ENCODE assay signal across 16 cellular contexts in the genomic region with DNA sequence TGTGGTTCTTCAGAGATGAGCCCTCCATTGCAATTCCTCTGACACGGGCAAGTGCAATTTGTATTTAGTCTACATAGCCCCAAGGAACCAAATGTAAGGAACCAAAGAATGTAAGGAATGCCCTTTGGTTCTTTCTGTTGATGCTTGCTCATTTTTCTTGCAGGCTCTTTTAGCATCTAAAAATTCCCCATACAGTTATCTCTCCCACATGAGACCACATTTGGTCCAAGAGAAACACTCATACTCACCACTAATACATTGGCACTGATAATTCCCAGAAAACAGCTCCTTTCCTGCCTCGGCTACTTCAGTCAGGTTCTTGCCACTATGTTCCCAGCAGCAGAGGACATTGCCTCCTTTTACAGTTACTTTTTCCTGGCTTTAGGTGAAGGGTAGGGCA.
DNase-seq lines count a peak whose midpoint lies in the region; ATAC-seq and TF ChIP-seq lines count a peak whose summit lies in the region.
"Had no signal": no experiment of that assay in that cellular context is flagged by ENCODE, and none has a peak within 500 bp of the region (broad histone marks: within the 10 kb centered on the region; RNA-seq: fewer than 3 reads in every experiment).

No MANE protein-coding gene starts in this region.

- H3K4me3 ChIP-seq in H7 (ENCODE audit: insufficient read depth, low read depth, low read length) (no peak overlapping the region), astrocyte of the cerebellum (ENCODE audit: low read depth, low read length) (no peak overlapping the region), tibial artery (no peak overlapping the region), MM.1S (ENCODE audit: low read length) (no peak overlapping the region)
- H3K4me3 ChIP-seq: gastroesophageal sphincter, spleen had no signal

- H3K27ac ChIP-seq in tibial artery (peak overlapping the region; percentile 55 to 64), MM.1S (ENCODE audit: low read length) (no peak overlapping the region)
- H3K27ac ChIP-seq: gastroesophageal sphincter, spleen had no signal

- H3K9me3 ChIP-seq in tibial artery (no peaks in the 10 kb centered on the region), MM.1S (replicated peaks; ENCODE audit: insufficient read depth, low read length) (no peaks in the 10 kb centered on the region)
- H3K9me3 ChIP-seq: gastroesophageal sphincter had no signal

- no peak overlapping the region for H3K9ac ChIP-seq in MM.1S (ENCODE audit: low read length)

- peak; percentile 12 for TF ChIP-seq CTCF in astrocyte of the cerebellum (IDR thresholded peaks at IDR 0.05; ENCODE audit: low read depth, low read length, missing control alignments)
- peak in 1 of 2 experiments; percentile 23 for TF ChIP-seq CTCF in tibial artery (IDR thresholded peaks at IDR 0.05)
- no peak for TF ChIP-seq CTCF in MM.1S (IDR thresholded peaks at IDR 0.05; ENCODE audit: low read length)

- H2AFZ ChIP-seq in MM.1S (ENCODE audit: low read length) = no peak overlapping the region

- no peaks in the 10 kb centered on the region for H3K36me3 ChIP-seq in H7 (replicated peaks; ENCODE audit: control insufficient read depth, insufficient read depth, low read length)
- H3K36me3 ChIP-seq in tibial artery = no peaks in the 10 kb centered on the region
- no peaks in the 10 kb centered on the region for H3K36me3 ChIP-seq in MM.1S (replicated peaks; ENCODE audit: insufficient read depth, low read length)
- H3K36me3 ChIP-seq: gastroesophageal sphincter, spleen had no signal

- in situ Hi-C loops in astrocyte of the cerebellum (cut with HindIII; ENCODE audit: low sequenced_read_pairs) = no loop called here

- no peaks in the 10 kb centered on the region for H3K79me2 ChIP-seq in MM.1S (ENCODE audit: low read length)

- DNase-seq in H7 (peak; percentile 13), astrocyte of the cerebellum (ENCODE audit: low read depth) (peak; percentile 88), left ventricle myocardium superior (no peak), tibial artery (no peak), MM.1S (no peak)
- DNase-seq: activated CD8-positive, alpha-beta T cell treated with anti-CD3 and anti-CD28 coated beads for 36 hours; activated gamma-delta T cell; Calu3; left colon; NCI-H1694; NCI-H526 treated with DMSO at 0.1 percent for 48 hours; nephron progenitor cell; spleen had no signal

- H3K4me1 ChIP-seq in tibial artery = peaks cover 0 to 18% (median 7%) of the 10 kb centered on the region in 4 donors
- H3K4me1 ChIP-seq in MM.1S (ENCODE audit: low read length) = no peaks in the 10 kb centered on the region
- H3K4me1 ChIP-seq: gastroesophageal sphincter, spleen had no signal

- peak; percentile 45 for ATAC-seq in left ventricle myocardium superior
- ATAC-seq in GM19351 (IDR thresholded peaks at IDR 0.05; ENCODE audit: unreplicated experiment) = no peak
- no peak for ATAC-seq in HG02610 (IDR thresholded peaks at IDR 0.05; ENCODE audit: unreplicated experiment)
- ATAC-seq: activated CD8-positive, alpha-beta T cell treated with anti-CD3 and anti-CD28 coated beads for 36 hours; gastroesophageal sphincter; left colon had no signal

- intact Hi-C loops in left ventricle myocardium superior (cut with micrococcal nuclease) = no loop called here
- intact Hi-C loops in tibial artery (cut with DNase I; ENCODE audit: low total_unique reads) = loop anchor here (10.0 kb wide), 1 partner anchor 593 kb away; the partner anchor contains the start of gene PDE3A

- no peaks in the 10 kb centered on the region for H3K27me3 ChIP-seq in H7 (ENCODE audit: control insufficient read depth, insufficient read depth, low read length)
- H3K27me3 ChIP-seq in tibial artery = no peaks in the 10 kb centered on the region
- no peaks in the 10 kb centered on the region for H3K27me3 ChIP-seq in MM.1S (replicated peaks; ENCODE audit: insufficient read depth, low read length)
- H3K27me3 ChIP-seq: gastroesophageal sphincter, spleen had no signal

- H3K4me2 ChIP-seq in MM.1S (ENCODE audit: low read depth, low read length) = no peak overlapping the region

- no peaks in the 10 kb centered on the region for H4K20me1 ChIP-seq in MM.1S (ENCODE audit: insufficient read depth, low read length)

- no peaks in the 10 kb centered on the region for H3F3A ChIP-seq in MM.1S (ENCODE audit: insufficient read depth, low read length)

- no peaks in the 10 kb centered on the region for H3K9me2 ChIP-seq in MM.1S (replicated peaks; ENCODE audit: insufficient read depth, low read length)

Comparison
In these comparisons a context has a peak if more than half of its experiments do, and no peak if none do; other contexts are left out.
1. DNase-seq: peak in H7 (single experiment) and astrocyte of the cerebellum (single experiment); none in left ventricle myocardium superior (single experiment), tibial artery (0 of 2) and MM.1S (single experiment).